Comparison of ENCODE assay signal across 1 cellular context in genomic region chr15:56968256-56968655, GRCh38.
TF ChIP-seq lines count a peak whose summit lies in the region.

No MANE protein-coding gene starts in this region.

TF ChIP-seq in GM23338, 12 proteins besides CTCF, POLR2A, EP300 and RAD21 (continued from another document):
- TF ChIP-seq, protein P1, sequence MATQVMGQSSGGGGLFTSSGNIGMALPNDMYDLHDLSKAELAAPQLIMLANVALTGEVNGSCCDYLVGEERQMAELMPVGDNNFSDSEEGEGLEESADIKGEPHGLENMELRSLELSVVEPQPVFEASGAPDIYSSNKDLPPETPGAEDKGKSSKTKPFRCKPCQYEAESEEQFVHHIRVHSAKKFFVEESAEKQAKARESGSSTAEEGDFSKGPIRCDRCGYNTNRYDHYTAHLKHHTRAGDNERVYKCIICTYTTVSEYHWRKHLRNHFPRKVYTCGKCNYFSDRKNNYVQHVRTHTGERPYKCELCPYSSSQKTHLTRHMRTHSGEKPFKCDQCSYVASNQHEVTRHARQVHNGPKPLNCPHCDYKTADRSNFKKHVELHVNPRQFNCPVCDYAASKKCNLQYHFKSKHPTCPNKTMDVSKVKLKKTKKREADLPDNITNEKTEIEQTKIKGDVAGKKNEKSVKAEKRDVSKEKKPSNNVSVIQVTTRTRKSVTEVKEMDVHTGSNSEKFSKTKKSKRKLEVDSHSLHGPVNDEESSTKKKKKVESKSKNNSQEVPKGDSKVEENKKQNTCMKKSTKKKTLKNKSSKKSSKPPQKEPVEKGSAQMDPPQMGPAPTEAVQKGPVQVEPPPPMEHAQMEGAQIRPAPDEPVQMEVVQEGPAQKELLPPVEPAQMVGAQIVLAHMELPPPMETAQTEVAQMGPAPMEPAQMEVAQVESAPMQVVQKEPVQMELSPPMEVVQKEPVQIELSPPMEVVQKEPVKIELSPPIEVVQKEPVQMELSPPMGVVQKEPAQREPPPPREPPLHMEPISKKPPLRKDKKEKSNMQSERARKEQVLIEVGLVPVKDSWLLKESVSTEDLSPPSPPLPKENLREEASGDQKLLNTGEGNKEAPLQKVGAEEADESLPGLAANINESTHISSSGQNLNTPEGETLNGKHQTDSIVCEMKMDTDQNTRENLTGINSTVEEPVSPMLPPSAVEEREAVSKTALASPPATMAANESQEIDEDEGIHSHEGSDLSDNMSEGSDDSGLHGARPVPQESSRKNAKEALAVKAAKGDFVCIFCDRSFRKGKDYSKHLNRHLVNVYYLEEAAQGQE (IDR thresholded peaks at IDR 0.05; ENCODE audit: unreplicated experiment) = no peak
- TF ChIP-seq JUNB (IDR thresholded peaks at IDR 0.05; ENCODE audit: unreplicated experiment) (no peak), STAT1 (IDR thresholded peaks at IDR 0.05; ENCODE audit: unreplicated experiment) (no peak)
- TF ChIP-seq, protein P2, sequence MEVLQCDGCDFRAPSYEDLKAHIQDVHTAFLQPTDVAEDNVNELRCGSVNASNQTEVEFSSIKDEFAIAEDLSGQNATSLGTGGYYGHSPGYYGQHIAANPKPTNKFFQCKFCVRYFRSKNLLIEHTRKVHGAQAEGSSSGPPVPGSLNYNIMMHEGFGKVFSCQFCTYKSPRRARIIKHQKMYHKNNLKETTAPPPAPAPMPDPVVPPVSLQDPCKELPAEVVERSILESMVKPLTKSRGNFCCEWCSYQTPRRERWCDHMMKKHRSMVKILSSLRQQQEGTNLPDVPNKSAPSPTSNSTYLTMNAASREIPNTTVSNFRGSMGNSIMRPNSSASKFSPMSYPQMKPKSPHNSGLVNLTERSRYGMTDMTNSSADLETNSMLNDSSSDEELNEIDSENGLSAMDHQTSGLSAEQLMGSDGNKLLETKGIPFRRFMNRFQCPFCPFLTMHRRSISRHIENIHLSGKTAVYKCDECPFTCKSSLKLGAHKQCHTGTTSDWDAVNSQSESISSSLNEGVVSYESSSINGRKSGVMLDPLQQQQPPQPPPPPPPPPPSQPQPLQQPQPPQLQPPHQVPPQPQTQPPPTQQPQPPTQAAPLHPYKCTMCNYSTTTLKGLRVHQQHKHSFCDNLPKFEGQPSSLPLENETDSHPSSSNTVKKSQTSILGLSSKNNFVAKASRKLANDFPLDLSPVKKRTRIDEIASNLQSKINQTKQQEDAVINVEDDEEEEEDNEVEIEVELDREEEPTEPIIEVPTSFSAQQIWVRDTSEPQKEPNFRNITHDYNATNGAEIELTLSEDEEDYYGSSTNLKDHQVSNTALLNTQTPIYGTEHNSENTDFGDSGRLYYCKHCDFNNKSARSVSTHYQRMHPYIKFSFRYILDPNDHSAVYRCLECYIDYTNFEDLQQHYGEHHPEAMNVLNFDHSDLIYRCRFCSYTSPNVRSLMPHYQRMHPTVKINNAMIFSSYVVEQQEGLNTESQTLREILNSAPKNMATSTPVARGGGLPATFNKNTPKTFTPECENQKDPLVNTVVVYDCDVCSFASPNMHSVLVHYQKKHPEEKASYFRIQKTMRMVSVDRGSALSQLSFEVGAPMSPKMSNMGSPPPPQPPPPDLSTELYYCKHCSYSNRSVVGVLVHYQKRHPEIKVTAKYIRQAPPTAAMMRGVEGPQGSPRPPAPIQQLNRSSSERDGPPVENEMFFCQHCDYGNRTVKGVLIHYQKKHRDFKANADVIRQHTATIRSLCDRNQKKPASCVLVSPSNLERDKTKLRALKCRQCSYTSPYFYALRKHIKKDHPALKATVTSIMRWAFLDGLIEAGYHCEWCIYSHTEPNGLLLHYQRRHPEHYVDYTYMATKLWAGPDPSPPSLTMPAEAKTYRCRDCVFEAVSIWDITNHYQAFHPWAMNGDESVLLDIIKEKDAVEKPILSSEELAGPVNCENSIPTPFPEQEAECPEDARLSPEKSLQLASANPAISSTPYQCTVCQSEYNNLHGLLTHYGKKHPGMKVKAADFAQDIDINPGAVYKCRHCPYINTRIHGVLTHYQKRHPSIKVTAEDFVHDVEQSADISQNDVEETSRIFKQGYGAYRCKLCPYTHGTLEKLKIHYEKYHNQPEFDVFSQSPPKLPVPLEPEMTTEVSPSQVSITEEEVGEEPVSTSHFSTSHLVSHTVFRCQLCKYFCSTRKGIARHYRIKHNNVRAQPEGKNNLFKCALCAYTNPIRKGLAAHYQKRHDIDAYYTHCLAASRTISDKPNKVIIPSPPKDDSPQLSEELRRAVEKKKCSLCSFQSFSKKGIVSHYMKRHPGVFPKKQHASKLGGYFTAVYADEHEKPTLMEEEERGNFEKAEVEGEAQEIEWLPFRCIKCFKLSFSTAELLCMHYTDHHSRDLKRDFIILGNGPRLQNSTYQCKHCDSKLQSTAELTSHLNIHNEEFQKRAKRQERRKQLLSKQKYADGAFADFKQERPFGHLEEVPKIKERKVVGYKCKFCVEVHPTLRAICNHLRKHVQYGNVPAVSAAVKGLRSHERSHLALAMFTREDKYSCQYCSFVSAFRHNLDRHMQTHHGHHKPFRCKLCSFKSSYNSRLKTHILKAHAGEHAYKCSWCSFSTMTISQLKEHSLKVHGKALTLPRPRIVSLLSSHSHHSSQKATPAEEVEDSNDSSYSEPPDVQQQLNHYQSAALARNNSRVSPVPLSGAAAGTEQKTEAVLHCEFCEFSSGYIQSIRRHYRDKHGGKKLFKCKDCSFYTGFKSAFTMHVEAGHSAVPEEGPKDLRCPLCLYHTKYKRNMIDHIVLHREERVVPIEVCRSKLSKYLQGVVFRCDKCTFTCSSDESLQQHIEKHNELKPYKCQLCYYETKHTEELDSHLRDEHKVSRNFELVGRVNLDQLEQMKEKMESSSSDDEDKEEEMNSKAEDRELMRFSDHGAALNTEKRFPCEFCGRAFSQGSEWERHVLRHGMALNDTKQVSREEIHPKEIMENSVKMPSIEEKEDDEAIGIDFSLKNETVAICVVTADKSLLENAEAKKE (CRISPR knock-in tag; IDR thresholded peaks at IDR 0.05) = no peak
